Comparison of ENCODE assay signal across 10 cellular contexts in genomic region chr4:77570508-77571214, GRCh38. TPM values are rescaled to one million over a fixed set of nuclear protein-coding genes. Genes with fewer than 3 reads are reported as not detected.
"Had no signal": no experiment of that assay in that cellular context is flagged by ENCODE, and none has a peak within 500 bp of the region (broad histone marks: within the 10 kb centered on the region; RNA-seq: fewer than 3 reads in every experiment).

No MANE protein-coding gene starts in this region.

RNA-seq across cellular contexts. Expression of gene CXCL13, which starts 35.0 kb away (rescaled TPM):
- total RNA-seq: kidney epithelial cell, left cardiac atrium, left ventricle myocardium inferior, left ventricle myocardium superior, lower lobe of right lung, lung microvascular endothelial cell, mammary epithelial cell, mesenteric fat pad, mesothelial cell of epicardium, mononuclear cell had no signal
